Comparison of ENCODE assay signal across 2 cellular contexts in the genomic region with DNA sequence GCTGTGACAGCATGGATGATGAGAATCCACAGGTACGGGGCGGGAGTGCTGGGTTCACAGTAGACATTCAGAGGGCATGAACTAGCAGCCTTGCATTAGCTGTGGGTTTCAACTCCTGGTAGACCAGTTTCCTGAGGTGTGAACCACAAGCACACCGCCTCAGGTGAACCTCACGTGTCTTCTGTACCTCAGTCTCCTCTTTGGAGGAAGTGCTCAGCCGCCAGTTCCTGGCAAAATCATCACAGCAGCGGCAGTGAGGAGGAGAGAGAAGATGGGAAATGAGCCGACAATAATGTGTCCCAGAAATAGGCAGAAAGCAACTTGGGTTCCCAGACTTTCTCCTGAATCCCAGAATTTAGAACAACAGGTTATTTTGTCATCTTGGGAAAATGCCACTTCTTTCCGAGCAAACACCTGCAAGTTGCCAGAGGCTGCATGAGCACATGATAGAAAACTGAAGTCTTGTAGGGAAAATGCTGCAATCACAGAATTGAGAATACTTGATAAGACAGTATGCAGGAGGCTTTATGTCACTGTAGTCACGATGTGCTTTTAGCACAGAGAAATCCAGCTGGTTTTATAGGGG.
TF ChIP-seq lines count a peak whose summit lies in the region.

No MANE protein-coding gene starts in this region.

TF ChIP-seq in liver, 16 proteins besides CTCF, POLR2A, EP300 and RAD21 (continued from another document):
- TF ChIP-seq ZBTB33 (IDR thresholded peaks at IDR 0.05), result peak; percentile 16
TF ChIP-seq in liver: peak in this region for 8.

TF ChIP-seq in WTC11, 78 proteins besides CTCF, POLR2A, EP300 and RAD21 (continued from another document):
- TF ChIP-seq, protein P1, sequence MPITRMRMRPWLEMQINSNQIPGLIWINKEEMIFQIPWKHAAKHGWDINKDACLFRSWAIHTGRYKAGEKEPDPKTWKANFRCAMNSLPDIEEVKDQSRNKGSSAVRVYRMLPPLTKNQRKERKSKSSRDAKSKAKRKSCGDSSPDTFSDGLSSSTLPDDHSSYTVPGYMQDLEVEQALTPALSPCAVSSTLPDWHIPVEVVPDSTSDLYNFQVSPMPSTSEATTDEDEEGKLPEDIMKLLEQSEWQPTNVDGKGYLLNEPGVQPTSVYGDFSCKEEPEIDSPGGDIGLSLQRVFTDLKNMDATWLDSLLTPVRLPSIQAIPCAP (CRISPR knock-in tag; IDR thresholded peaks at IDR 0.05), result no peak
- TF ChIP-seq, protein P2, sequence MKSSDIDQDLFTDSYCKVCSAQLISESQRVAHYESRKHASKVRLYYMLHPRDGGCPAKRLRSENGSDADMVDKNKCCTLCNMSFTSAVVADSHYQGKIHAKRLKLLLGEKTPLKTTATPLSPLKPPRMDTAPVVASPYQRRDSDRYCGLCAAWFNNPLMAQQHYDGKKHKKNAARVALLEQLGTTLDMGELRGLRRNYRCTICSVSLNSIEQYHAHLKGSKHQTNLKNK (CRISPR knock-in tag; IDR thresholded peaks at IDR 0.05), result no peak
- TF ChIP-seq, protein P3, sequence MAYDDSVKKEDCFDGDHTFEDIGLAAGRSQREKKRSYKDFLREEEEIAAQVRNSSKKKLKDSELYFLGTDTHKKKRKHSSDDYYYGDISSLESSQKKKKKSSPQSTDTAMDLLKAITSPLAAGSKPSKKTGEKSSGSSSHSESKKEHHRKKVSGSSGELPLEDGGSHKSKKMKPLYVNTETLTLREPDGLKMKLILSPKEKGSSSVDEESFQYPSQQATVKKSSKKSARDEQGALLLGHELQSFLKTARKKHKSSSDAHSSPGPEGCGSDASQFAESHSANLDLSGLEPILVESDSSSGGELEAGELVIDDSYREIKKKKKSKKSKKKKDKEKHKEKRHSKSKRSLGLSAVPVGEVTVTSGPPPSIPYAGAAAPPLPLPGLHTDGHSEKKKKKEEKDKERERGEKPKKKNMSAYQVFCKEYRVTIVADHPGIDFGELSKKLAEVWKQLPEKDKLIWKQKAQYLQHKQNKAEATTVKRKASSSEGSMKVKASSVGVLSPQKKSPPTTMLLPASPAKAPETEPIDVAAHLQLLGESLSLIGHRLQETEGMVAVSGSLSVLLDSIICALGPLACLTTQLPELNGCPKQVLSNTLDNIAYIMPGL (CRISPR knock-in tag; IDR thresholded peaks at IDR 0.05), result no peak
- TF ChIP-seq USF2 (CRISPR knock-in tag; IDR thresholded peaks at IDR 0.05), result no peak
- TF ChIP-seq ZNF671 (CRISPR knock-in tag; IDR thresholded peaks at IDR 0.05), result no peak
- no peak for TF ChIP-seq ZNF317 (CRISPR knock-in tag; IDR thresholded peaks at IDR 0.05; ENCODE audit: borderline replicate concordance, low read depth)
- TF ChIP-seq TEAD1 (CRISPR knock-in tag; IDR thresholded peaks at IDR 0.05), result no peak
- TF ChIP-seq ZNF232 (CRISPR knock-in tag; IDR thresholded peaks at IDR 0.05), result no peak
- TF ChIP-seq, protein P4, sequence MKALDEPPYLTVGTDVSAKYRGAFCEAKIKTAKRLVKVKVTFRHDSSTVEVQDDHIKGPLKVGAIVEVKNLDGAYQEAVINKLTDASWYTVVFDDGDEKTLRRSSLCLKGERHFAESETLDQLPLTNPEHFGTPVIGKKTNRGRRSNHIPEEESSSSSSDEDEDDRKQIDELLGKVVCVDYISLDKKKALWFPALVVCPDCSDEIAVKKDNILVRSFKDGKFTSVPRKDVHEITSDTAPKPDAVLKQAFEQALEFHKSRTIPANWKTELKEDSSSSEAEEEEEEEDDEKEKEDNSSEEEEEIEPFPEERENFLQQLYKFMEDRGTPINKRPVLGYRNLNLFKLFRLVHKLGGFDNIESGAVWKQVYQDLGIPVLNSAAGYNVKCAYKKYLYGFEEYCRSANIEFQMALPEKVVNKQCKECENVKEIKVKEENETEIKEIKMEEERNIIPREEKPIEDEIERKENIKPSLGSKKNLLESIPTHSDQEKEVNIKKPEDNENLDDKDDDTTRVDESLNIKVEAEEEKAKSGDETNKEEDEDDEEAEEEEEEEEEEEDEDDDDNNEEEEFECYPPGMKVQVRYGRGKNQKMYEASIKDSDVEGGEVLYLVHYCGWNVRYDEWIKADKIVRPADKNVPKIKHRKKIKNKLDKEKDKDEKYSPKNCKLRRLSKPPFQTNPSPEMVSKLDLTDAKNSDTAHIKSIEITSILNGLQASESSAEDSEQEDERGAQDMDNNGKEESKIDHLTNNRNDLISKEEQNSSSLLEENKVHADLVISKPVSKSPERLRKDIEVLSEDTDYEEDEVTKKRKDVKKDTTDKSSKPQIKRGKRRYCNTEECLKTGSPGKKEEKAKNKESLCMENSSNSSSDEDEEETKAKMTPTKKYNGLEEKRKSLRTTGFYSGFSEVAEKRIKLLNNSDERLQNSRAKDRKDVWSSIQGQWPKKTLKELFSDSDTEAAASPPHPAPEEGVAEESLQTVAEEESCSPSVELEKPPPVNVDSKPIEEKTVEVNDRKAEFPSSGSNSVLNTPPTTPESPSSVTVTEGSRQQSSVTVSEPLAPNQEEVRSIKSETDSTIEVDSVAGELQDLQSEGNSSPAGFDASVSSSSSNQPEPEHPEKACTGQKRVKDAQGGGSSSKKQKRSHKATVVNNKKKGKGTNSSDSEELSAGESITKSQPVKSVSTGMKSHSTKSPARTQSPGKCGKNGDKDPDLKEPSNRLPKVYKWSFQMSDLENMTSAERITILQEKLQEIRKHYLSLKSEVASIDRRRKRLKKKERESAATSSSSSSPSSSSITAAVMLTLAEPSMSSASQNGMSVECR (CRISPR knock-in tag; IDR thresholded peaks at IDR 0.05; ENCODE audit: borderline replicate concordance), result no peak
- no peak for TF ChIP-seq MLX (CRISPR knock-in tag; IDR thresholded peaks at IDR 0.05)
